ENCODE assay signal across 1 cellular context in genomic region chr7:151125459-151125834, GRCh38.
TF ChIP-seq lines count a peak whose summit lies in the region.

No MANE protein-coding gene starts in this region.

TF ChIP-seq in HEK293, 187 proteins besides CTCF, POLR2A, EP300 and RAD21 (continued from another document):
- TF ChIP-seq, protein P1, sequence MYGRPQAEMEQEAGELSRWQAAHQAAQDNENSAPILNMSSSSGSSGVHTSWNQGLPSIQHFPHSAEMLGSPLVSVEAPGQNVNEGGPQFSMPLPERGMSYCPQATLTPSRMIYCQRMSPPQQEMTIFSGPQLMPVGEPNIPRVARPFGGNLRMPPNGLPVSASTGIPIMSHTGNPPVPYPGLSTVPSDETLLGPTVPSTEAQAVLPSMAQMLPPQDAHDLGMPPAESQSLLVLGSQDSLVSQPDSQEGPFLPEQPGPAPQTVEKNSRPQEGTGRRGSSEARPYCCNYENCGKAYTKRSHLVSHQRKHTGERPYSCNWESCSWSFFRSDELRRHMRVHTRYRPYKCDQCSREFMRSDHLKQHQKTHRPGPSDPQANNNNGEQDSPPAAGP (tag by site-specific recombination; IDR thresholded peaks at IDR 0.05), result peak; percentile 35; the same call in 1 of the 2 replicates
- TF ChIP-seq ZNF280C (tag by site-specific recombination; IDR thresholded peaks at IDR 0.05), result no peak
- TF ChIP-seq FEZF1 (tag by site-specific recombination; IDR thresholded peaks at IDR 0.05), result no peak
- TF ChIP-seq IKZF3 (tag by site-specific recombination; IDR thresholded peaks at IDR 0.05), result peak; percentile 24; the same call in 1 of the 2 replicates
- no peak for TF ChIP-seq MZF1 (tag by site-specific recombination; IDR thresholded peaks at IDR 0.05; ENCODE audit: borderline replicate concordance)
- peak; percentile 76 for TF ChIP-seq KLF1 (tag by site-specific recombination; IDR thresholded peaks at IDR 0.05)
- no peak for TF ChIP-seq ZNF837 (tag by site-specific recombination; IDR thresholded peaks at IDR 0.05)
- no peak for TF ChIP-seq ZNF501 (tag by site-specific recombination; IDR thresholded peaks at IDR 0.05)
